ENCODE assay signal across 18 cellular contexts in genomic region chr1:84000196-84000885, GRCh38. TPM values are rescaled to one million over a fixed set of nuclear protein-coding genes. Genes with fewer than 3 reads are reported as not detected.
DNase-seq lines count a peak whose midpoint lies in the region; ATAC-seq and TF ChIP-seq lines count a peak whose summit lies in the region.
"Had no signal": no experiment of that assay in that cellular context is flagged by ENCODE, and none has a peak within 500 bp of the region (broad histone marks: within the 10 kb centered on the region; RNA-seq: fewer than 3 reads in every experiment).

No MANE protein-coding gene starts in this region.

- no peak for DNase-seq in activated CD4-positive, alpha-beta T cell treated with anti-CD3 and anti-CD28 coated beads, Interleukin-2, amount 10 ng/mL, durations not matched to agents 7 days and 5 days
- no peak for DNase-seq in activated CD4-positive, alpha-beta T cell treated with anti-CD3 and anti-CD28 coated beads for 4 hours
- DNase-seq in endothelial cell (ENCODE audit: low spot score) = no peak
- no peak for DNase-seq in stimulated activated effector memory CD8-positive, alpha-beta T cell treated with anti-CD3 and anti-CD28 coated beads, Interleukin-12 subunit alpha, Interleukin-12 subunit beta, amount 100 ng/mL, for 72 hours (ENCODE audit: low spot score in 2 of 2)
- no peak for DNase-seq in OCI-M2 (lab: John Stamatoyannopoulos, UW; ENCODE audit: unreplicated experiment)
- DNase-seq in stimulated activated CD8-positive, alpha-beta memory T cell treated with anti-CD3 and anti-CD28 coated beads, Interleukin-4, amount 100 ng/mL, for 48 hours = no peak
- DNase-seq in posterior vena cava (ENCODE audit: low spot score) = no peak
- DNase-seq: ACHN; activated CD4-positive, alpha-beta T cell treated with anti-CD3 and anti-CD28 coated beads, Interleukin-2, amount 50 U/mL, for 48 hours; Caco-2; esophagus squamous epithelium; NCI-H1092 treated with DMSO at 0.1 percent for 48 hours; NCI-H446 treated with DMSO at 0.1 percent for 48 hours; small intestine had no signal

- POLR2A ChIA-PET in activated CD4-positive, alpha-beta T cell treated with anti-CD3 and anti-CD28 coated beads, Interleukin-2, amount 10 ng/mL, durations not matched to agents 7 days and 5 days (lab: Charles Lee) = no interaction called here

- no peaks in the 10 kb centered on the region for H3K36me3 Mint-ChIP-seq in activated CD4-positive, alpha-beta T cell treated with anti-CD3 and anti-CD28 coated beads, Interleukin-2, amount 10 ng/mL, durations not matched to agents 7 days and 5 days (ENCODE audit: low read depth)
- H3K36me3 Mint-ChIP-seq in endothelial cell (ENCODE audit: low read depth, unreplicated experiment) = no peaks in the 10 kb centered on the region
- no peaks in the 10 kb centered on the region for H3K36me3 Mint-ChIP-seq in stimulated activated effector memory CD8-positive, alpha-beta T cell treated with anti-CD3 and anti-CD28 coated beads, Interleukin-12 subunit alpha, Interleukin-12 subunit beta, amount 100 ng/mL, for 72 hours

- H3K4me1 Mint-ChIP-seq in activated CD4-positive, alpha-beta T cell treated with anti-CD3 and anti-CD28 coated beads, Interleukin-2, amount 10 ng/mL, durations not matched to agents 7 days and 5 days = peaks cover 16% of the 10 kb centered on the region
- H3K4me1 Mint-ChIP-seq in endothelial cell (ENCODE audit: unreplicated experiment) = peaks cover 3% of the 10 kb centered on the region
- peaks cover 12% of the 10 kb centered on the region for H3K4me1 Mint-ChIP-seq in stimulated activated effector memory CD8-positive, alpha-beta T cell treated with anti-CD3 and anti-CD28 coated beads, Interleukin-12 subunit alpha, Interleukin-12 subunit beta, amount 100 ng/mL, for 72 hours

- no peaks in the 10 kb centered on the region for H3K9me3 Mint-ChIP-seq in activated CD4-positive, alpha-beta T cell treated with anti-CD3 and anti-CD28 coated beads, Interleukin-2, amount 10 ng/mL, durations not matched to agents 7 days and 5 days
- no peaks in the 10 kb centered on the region for H3K9me3 Mint-ChIP-seq in endothelial cell (ENCODE audit: unreplicated experiment)
- H3K9me3 Mint-ChIP-seq in stimulated activated effector memory CD8-positive, alpha-beta T cell treated with anti-CD3 and anti-CD28 coated beads, Interleukin-12 subunit alpha, Interleukin-12 subunit beta, amount 100 ng/mL, for 72 hours = no peaks in the 10 kb centered on the region
- H3K9me3 Mint-ChIP-seq: activated naive CD4-positive, alpha-beta T cell treated with anti-CD3 and anti-CD28 coated beads, Interleukin-2, amount 50 U/mL, for 72 hours had no signal

- intact Hi-C loops in posterior vena cava (cut with DNase I) = no loop called here

- ATAC-seq in stimulated activated effector memory CD8-positive, alpha-beta T cell treated with anti-CD3 and anti-CD28 coated beads, Interleukin-12 subunit alpha, Interleukin-12 subunit beta, amount 100 ng/mL, for 72 hours = no peak
- ATAC-seq: left lobe of liver had no signal

- CTCF ChIA-PET in activated CD4-positive, alpha-beta T cell treated with anti-CD3 and anti-CD28 coated beads, Interleukin-2, amount 10 ng/mL, durations not matched to agents 7 days and 5 days (lab: Charles Lee) = no interaction called here

- H3K27ac ChIP-seq in VCaP = peak overlapping the region; percentile 83; the same call in 1 of the 2 replicates
- H3K27ac ChIP-seq: suprapubic skin had no signal

- TF ChIP-seq CTCF in VCaP (conservative IDR thresholded peaks at IDR 0.05) (no peak), endothelial cell (IDR thresholded peaks at IDR 0.05; ENCODE audit: unreplicated experiment) (no peak)

- no peak overlapping the region for H3K27ac Mint-ChIP-seq in activated CD4-positive, alpha-beta T cell treated with anti-CD3 and anti-CD28 coated beads, Interleukin-2, amount 10 ng/mL, durations not matched to agents 7 days and 5 days
- H3K27ac Mint-ChIP-seq in endothelial cell (ENCODE audit: unreplicated experiment) = no peak overlapping the region
- H3K27ac Mint-ChIP-seq in stimulated activated effector memory CD8-positive, alpha-beta T cell treated with anti-CD3 and anti-CD28 coated beads, Interleukin-12 subunit alpha, Interleukin-12 subunit beta, amount 100 ng/mL, for 72 hours = no peak overlapping the region

- H3K4me3 Mint-ChIP-seq in activated CD4-positive, alpha-beta T cell treated with anti-CD3 and anti-CD28 coated beads, Interleukin-2, amount 10 ng/mL, durations not matched to agents 7 days and 5 days = peak overlapping the region; percentile 23
- peak overlapping the region; percentile 17 for H3K4me3 Mint-ChIP-seq in endothelial cell (ENCODE audit: unreplicated experiment)
- peak overlapping the region; percentile 75 for H3K4me3 Mint-ChIP-seq in stimulated activated effector memory CD8-positive, alpha-beta T cell treated with anti-CD3 and anti-CD28 coated beads, Interleukin-12 subunit alpha, Interleukin-12 subunit beta, amount 100 ng/mL, for 72 hours

- peaks cover 67% of the 10 kb centered on the region for H3K27me3 Mint-ChIP-seq in activated CD4-positive, alpha-beta T cell treated with anti-CD3 and anti-CD28 coated beads, Interleukin-2, amount 10 ng/mL, durations not matched to agents 7 days and 5 days
- H3K27me3 Mint-ChIP-seq in endothelial cell (ENCODE audit: unreplicated experiment) = no peaks in the 10 kb centered on the region

RNA-seq across cellular contexts. Expression of gene TTLL7, which starts 1.4 kb away (rescaled TPM):
- total RNA-seq in activated CD4-positive, alpha-beta T cell treated with anti-CD3 and anti-CD28 coated beads, Interleukin-2, amount 10 ng/mL, durations not matched to agents 7 days and 5 days = 1 to 10 TPM; 4.1 to 4.2 TPM
- 2.7 TPM for total RNA-seq in endothelial cell (ENCODE audit: unreplicated experiment)
- total RNA-seq in posterior vena cava = 10 to 100 TPM; 47.0 to 48.1 TPM

Comparison
In these comparisons a context has a peak if more than half of its experiments do, and no peak if none do; other contexts are left out.
1. H3K4me3 Mint-ChIP-seq: peak in every context shown above with its lines; median percentile 75 in stimulated activated effector memory CD8-positive, alpha-beta T cell treated with anti-CD3 and anti-CD28 coated beads, Interleukin-12 subunit alpha, Interleukin-12 subunit beta, amount 100 ng/mL, for 72 hours; 23 in activated CD4-positive, alpha-beta T cell treated with anti-CD3 and anti-CD28 coated beads, Interleukin-2, amount 10 ng/mL, durations not matched to agents 7 days and 5 days; 17 in endothelial cell.
2. RNA of gene TTLL7, which starts 1.4 kb away (total RNA-seq): 47.0 to 48.1 TPM in posterior vena cava; 4.1 to 4.2 TPM in activated CD4-positive, alpha-beta T cell treated with anti-CD3 and anti-CD28 coated beads, Interleukin-2, amount 10 ng/mL, durations not matched to agents 7 days and 5 days and 2.7 TPM in endothelial cell (single experiment); every median in the first group is over 4 times any median in the second.